In genomic region chr4:1559896-1560650, GRCh38 we compare ENCODE assay signal across 18 cellular contexts.
DNase-seq lines count a peak whose midpoint lies in the region; ATAC-seq and TF ChIP-seq lines count a peak whose summit lies in the region.
"Had no signal": no experiment of that assay in that cellular context is flagged by ENCODE, and none has a peak within 500 bp of the region (broad histone marks: within the 10 kb centered on the region; RNA-seq: fewer than 3 reads in every experiment).

No MANE protein-coding gene starts in this region.

- peaks cover 14% of the 10 kb centered on the region for H3K27me3 Mint-ChIP-seq in endothelial cell (ENCODE audit: unreplicated experiment)

- H3K9me3 Mint-ChIP-seq in endothelial cell (ENCODE audit: unreplicated experiment), result no peaks in the 10 kb centered on the region
- H3K9me3 Mint-ChIP-seq: T-helper 1 cell treated with Interleukin-12 subunit alpha and Interleukin-12 subunit beta and Interleukin-4 antibody, amounts not matched to agents 30 μg/mL and 1 μg/mL, for 36 hours had no signal

- in situ Hi-C loops in astrocyte of the cerebellum (cut with HindIII; ENCODE audit: low sequenced_read_pairs), result no loop called here

- ATAC-seq in GM21515 (IDR thresholded peaks at IDR 0.05; ENCODE audit: unreplicated experiment), result no peak

- H3K4me3 Mint-ChIP-seq in endothelial cell (ENCODE audit: unreplicated experiment), result no peak overlapping the region
- H3K4me3 Mint-ChIP-seq: CD14-positive monocyte; T-helper 1 cell treated with Interleukin-12 subunit alpha and Interleukin-12 subunit beta and Interleukin-4 antibody, amounts not matched to agents 30 μg/mL and 1 μg/mL, for 36 hours had no signal

- H3K9me3 ChIP-seq in HEK293 (ENCODE audit: control insufficient read depth, insufficient read depth, low read depth, low read length), result no peaks in the 10 kb centered on the region

- TF ChIP-seq CTCF in HEK293 (tag by site-specific recombination; IDR thresholded peaks at IDR 0.05) (no peak), astrocyte of the cerebellum (IDR thresholded peaks at IDR 0.05; ENCODE audit: low read depth, low read length, missing control alignments) (no peak), endothelial cell (IDR thresholded peaks at IDR 0.05; ENCODE audit: unreplicated experiment) (no peak)

- H3K36me3 Mint-ChIP-seq in endothelial cell (ENCODE audit: low read depth, unreplicated experiment), result no peaks in the 10 kb centered on the region
- H3K36me3 Mint-ChIP-seq: CD14-positive monocyte had no signal

- no peak overlapping the region for H3K4me3 ChIP-seq in HEK293 (ENCODE audit: low read depth, low read length)
- H3K4me3 ChIP-seq in astrocyte of the cerebellum (ENCODE audit: low read depth, low read length), result no peak overlapping the region

- no peaks in the 10 kb centered on the region for H3K4me1 Mint-ChIP-seq in endothelial cell (ENCODE audit: unreplicated experiment)
- H3K4me1 Mint-ChIP-seq: CD14-positive monocyte had no signal

- POLR2A ChIA-PET in HEK293 (lab: Yijun Ruan, JAX), result no interaction called here

- CTCF ChIA-PET in HEK293 (lab: Yijun Ruan, JAX), result no interaction called here

- no peak overlapping the region for H3K27ac ChIP-seq in HEK293 (ENCODE audit: extremely low read depth, low read depth, low read length)

- peak; percentile 92 for DNase-seq in Daoy (ENCODE audit: low read depth)
- peak; percentile 35 for DNase-seq in astrocyte of the cerebellum (ENCODE audit: low read depth)
- DNase-seq in endothelial cell (ENCODE audit: low spot score), result no peak
- no peak for DNase-seq in NCI-H748 (lab: John Stamatoyannopoulos, UW; ENCODE audit: unreplicated experiment)
- DNase-seq in NCI-H774 (lab: John Stamatoyannopoulos, UW), result no peak
- no peak for DNase-seq in activated gamma-delta T cell (lab: John Stamatoyannopoulos, UW)
- DNase-seq: ACHN, AML-193, HCEC 1CT, KG1, NCI-H2081 treated with DMSO at 0.1 percent for 48 hours, NCI-H526, OCI-M1, SIG-M5 had no signal

- H3K27ac Mint-ChIP-seq in endothelial cell (ENCODE audit: unreplicated experiment), result peak overlapping the region; percentile 57
- H3K27ac Mint-ChIP-seq: T-helper 1 cell treated with Interleukin-12 subunit alpha and Interleukin-12 subunit beta and Interleukin-4 antibody, amounts not matched to agents 30 μg/mL and 1 μg/mL, for 36 hours had no signal

- no peaks in the 10 kb centered on the region for H3K36me3 ChIP-seq in HEK293 (ENCODE audit: control insufficient read depth in 2 of 2, insufficient read depth in 1 of 2, low read length in 2 of 2)

- H3K4me1 ChIP-seq in HEK293 (ENCODE audit: control insufficient read depth, insufficient read depth, low read length), result no peaks in the 10 kb centered on the region

TF ChIP-seq in HEK293, 187 proteins besides CTCF, POLR2A, EP300 and RAD21 (continues in another document):
- TF ChIP-seq ZIC2 (tag by site-specific recombination; IDR thresholded peaks at IDR 0.05), result peak; percentile 79; the same call in 1 of the 2 replicates
- TF ChIP-seq ZNF2 (tag by site-specific recombination; IDR thresholded peaks at IDR 0.05), result 0 out of 2 replicates have a peak, but pooled peaks have one; percentile 40
- TF ChIP-seq ZBTB8A (tag by site-specific recombination; IDR thresholded peaks at IDR 0.05), result peak; percentile 69
- TF ChIP-seq ZNF114 (tag by site-specific recombination; IDR thresholded peaks at IDR 0.05), result no peak
- peak; percentile 77 for TF ChIP-seq KLF17 (tag by site-specific recombination; IDR thresholded peaks at IDR 0.05)
- TF ChIP-seq ZNF398 (tag by site-specific recombination; IDR thresholded peaks at IDR 0.05), result no peak
- peak; percentile 80; the same call in 1 of the 2 replicates for TF ChIP-seq ZNF639 (tag by site-specific recombination; IDR thresholded peaks at IDR 0.05)
- no peak for TF ChIP-seq ZBTB20 (tag by site-specific recombination; IDR thresholded peaks at IDR 0.05)
- TF ChIP-seq GLI2 (tag by site-specific recombination; IDR thresholded peaks at IDR 0.05; ENCODE audit: borderline replicate concordance, low read depth), result peak; percentile 32; the same call in 1 of the 2 replicates
- TF ChIP-seq ZNF600 (tag by site-specific recombination; IDR thresholded peaks at IDR 0.05), result peak; percentile 94
- TF ChIP-seq KLF10 (tag by site-specific recombination; IDR thresholded peaks at IDR 0.05), result peak; percentile 63; the same call in 1 of the 2 replicates
- peak; percentile 73 for TF ChIP-seq WT1 (tag by site-specific recombination; IDR thresholded peaks at IDR 0.05)
- no peak for TF ChIP-seq ZNF112 (tag by site-specific recombination; IDR thresholded peaks at IDR 0.05)
- TF ChIP-seq ZNF501 (tag by site-specific recombination; IDR thresholded peaks at IDR 0.05), result no peak
- TF ChIP-seq ZNF629 (tag by site-specific recombination; IDR thresholded peaks at IDR 0.05), result peak; percentile 93
- 0 out of 2 replicates have a peak, but pooled peaks have one; percentile 16 for TF ChIP-seq YY1 (tag by site-specific recombination; IDR thresholded peaks at IDR 0.05)
- 0 out of 2 replicates have a peak, but pooled peaks have one; percentile 50 for TF ChIP-seq SP7 (tag by site-specific recombination; IDR thresholded peaks at IDR 0.05)
- TF ChIP-seq ZBTB6 (tag by site-specific recombination; IDR thresholded peaks at IDR 0.05), result peak; percentile 81; the same call in 1 of the 2 replicates
- TF ChIP-seq ZNF555 (tag by site-specific recombination; conservative IDR thresholded peaks at IDR 0.05), result no peak
- TF ChIP-seq ZNF777 (tag by site-specific recombination; IDR thresholded peaks at IDR 0.05; ENCODE audit: borderline replicate concordance), result no peak
- peak; percentile 61 for TF ChIP-seq ZBTB17 (tag by site-specific recombination; IDR thresholded peaks at IDR 0.05)
- no peak for TF ChIP-seq ZNF366 (tag by site-specific recombination; conservative IDR thresholded peaks at IDR 0.05)
- peak; percentile 48; the same call in 1 of the 2 replicates for TF ChIP-seq OSR2 (tag by site-specific recombination; IDR thresholded peaks at IDR 0.05)
- no peak for TF ChIP-seq ZNF214 (tag by site-specific recombination; IDR thresholded peaks at IDR 0.05; ENCODE audit: borderline replicate concordance)
- TF ChIP-seq ZNF692 (tag by site-specific recombination; IDR thresholded peaks at IDR 0.05), result no peak

Comparison
In these comparisons a context has a peak if more than half of its experiments do, and no peak if none do; other contexts are left out.
1. DNase-seq: peak in Daoy (single experiment) and astrocyte of the cerebellum (single experiment); none in endothelial cell (single experiment), NCI-H748 (single experiment), NCI-H774 (single experiment) and activated gamma-delta T cell (single experiment).